In genomic region chr3:190424478-190425439, GRCh38 we compare ENCODE assay signal across 9 cellular contexts. TPM values are rescaled to one million over a fixed set of nuclear protein-coding genes. Genes with fewer than 3 reads are reported as not detected.
DNase-seq lines count a peak whose midpoint lies in the region; ATAC-seq and TF ChIP-seq lines count a peak whose summit lies in the region.
"Had no signal": no experiment of that assay in that cellular context is flagged by ENCODE, and none has a peak within 500 bp of the region (broad histone marks: within the 10 kb centered on the region; RNA-seq: fewer than 3 reads in every experiment).

No MANE protein-coding gene starts in this region.

- H3K27ac Mint-ChIP-seq in CD8-positive, alpha-beta memory T cell: peak overlapping the region in 7 of 8 donors; percentile 12 to 80 (median 69)

- peak overlapping the region in 6 of 7 donors; percentile 59 to 88 (median 65) for H3K4me3 Mint-ChIP-seq in CD8-positive, alpha-beta memory T cell

- no peaks in the 10 kb centered on the region for H3K36me3 Mint-ChIP-seq in CD8-positive, alpha-beta memory T cell

- H3K9me3 Mint-ChIP-seq in CD8-positive, alpha-beta memory T cell: no peaks in the 10 kb centered on the region

- no peaks in the 10 kb centered on the region for H3K27me3 ChIP-seq in CD8-positive, alpha-beta memory T cell (ENCODE audit: insufficient read depth, low read length, poor library complexity, severe bottlenecking)
- no peaks in the 10 kb centered on the region for H3K27me3 ChIP-seq in upper lobe of right lung

- peak; percentile 63 for TF ChIP-seq CTCF in upper lobe of right lung (IDR thresholded peaks at IDR 0.05)

- peaks cover 4 to 11% (median 11%) of the 10 kb centered on the region in 3 donors for H3K4me1 Mint-ChIP-seq in CD8-positive, alpha-beta memory T cell

- H3K27ac ChIP-seq in CD8-positive, alpha-beta memory T cell (ENCODE audit: low read depth, low read length): no peak overlapping the region
- H3K27ac ChIP-seq in upper lobe of right lung: no peak overlapping the region

- no peak overlapping the region for H3K4me3 ChIP-seq in CD8-positive, alpha-beta memory T cell (ENCODE audit: low read length)
- H3K4me3 ChIP-seq in upper lobe of right lung: no peak overlapping the region

- CTCF ChIA-PET in CD8-positive, alpha-beta memory T cell (lab: Charles Lee): interaction anchor here (0.6 to 1.3 kb wide), 3 partner anchors 11 to 41 kb away, joined by 3 to 8 read pairs (median 3); no protein-coding TSS in a partner anchor

- DNase-seq in CD8-positive, alpha-beta memory T cell: peak in 3 of 5 donors; percentile 4 to 44 (median 25)
- DNase-seq in NCI-H510A treated with DMSO at 0.1 percent for 48 hours (lab: John Stamatoyannopoulos, UW) (peak; percentile 63), epidermal melanocyte (ENCODE audit: insufficient read length, low spot score) (peak; percentile 30), myocyte (ENCODE audit: low read depth) (peak; percentile 64), upper lobe of right lung (peak; percentile 74)
- peak; percentile 2 to 5 for DNase-seq in activated CD4-positive, alpha-beta T cell treated with anti-CD3 and anti-CD28 coated beads, Interleukin-2, amount 50 U/mL, for 24 hours (ENCODE audit: low read depth in 1 of 2, low spot score in 1 of 2)

- H3K36me3 ChIP-seq in CD8-positive, alpha-beta memory T cell (ENCODE audit: insufficient read depth, low read length): no peaks in the 10 kb centered on the region
- no peaks in the 10 kb centered on the region for H3K36me3 ChIP-seq in upper lobe of right lung

- H3K9me3 ChIP-seq in CD8-positive, alpha-beta memory T cell (ENCODE audit: low read length): no peaks in the 10 kb centered on the region
- H3K9me3 ChIP-seq in upper lobe of right lung: no peaks in the 10 kb centered on the region

- intact Hi-C loops in upper lobe of right lung (cut with DNase I): no loop called here

- no peaks in the 10 kb centered on the region for H3K27me3 Mint-ChIP-seq in CD8-positive, alpha-beta memory T cell

- no peaks in the 10 kb centered on the region for H3K4me1 ChIP-seq in CD8-positive, alpha-beta memory T cell (ENCODE audit: insufficient read depth, low read length)
- no peaks in the 10 kb centered on the region for H3K4me1 ChIP-seq in upper lobe of right lung

- ATAC-seq in GM19328 (IDR thresholded peaks at IDR 0.05; ENCODE audit: unreplicated experiment) (peak; percentile 59), HG03342 (IDR thresholded peaks at IDR 0.05; ENCODE audit: unreplicated experiment) (peak; percentile 74), upper lobe of right lung (peak; percentile 84)

- POLR2A ChIA-PET in CD8-positive, alpha-beta memory T cell (lab: Charles Lee): no interaction called here

RNA-seq across cellular contexts. Expression of gene TMEM207, which starts 24.9 kb away (rescaled TPM):
- total RNA-seq in CD8-positive, alpha-beta memory T cell: not detected
- not detected for polyA plus RNA-seq in CD8-positive, alpha-beta memory T cell
- not detected in 2 replicates for total RNA-seq in myocyte
- not detected for polyA plus RNA-seq in myocyte (2012)
- total RNA-seq in upper lobe of right lung: not detected
- total RNA-seq: activated CD8-positive, alpha-beta memory T cell treated with anti-CD3 and anti-CD28 coated beads for 36 hours had no signal

RNA-seq across cellular contexts. Expression of gene CLDN16, which starts 36.8 kb away (rescaled TPM):
- not detected for total RNA-seq in CD8-positive, alpha-beta memory T cell
- not detected for polyA plus RNA-seq in CD8-positive, alpha-beta memory T cell
- not detected in 2 replicates for total RNA-seq in myocyte
- 0.06 TPM for polyA plus RNA-seq in myocyte (2012)
- total RNA-seq in upper lobe of right lung: 0.14 TPM
- total RNA-seq: activated CD8-positive, alpha-beta memory T cell treated with anti-CD3 and anti-CD28 coated beads for 36 hours had no signal

Comparison
In these comparisons a context has a peak if more than half of its experiments do, and no peak if none do; other contexts are left out.
1. DNase-seq: peak in every context shown above with its lines; median percentile 74 in upper lobe of right lung; 64 in myocyte; 63 in NCI-H510A treated with DMSO at 0.1 percent for 48 hours; 30 in epidermal melanocyte; 25 in CD8-positive, alpha-beta memory T cell; 4 in activated CD4-positive, alpha-beta T cell treated with anti-CD3 and anti-CD28 coated beads, Interleukin-2, amount 50 U/mL, for 24 hours.